ENCODE assay signal across 1 cellular context in the genomic region with DNA sequence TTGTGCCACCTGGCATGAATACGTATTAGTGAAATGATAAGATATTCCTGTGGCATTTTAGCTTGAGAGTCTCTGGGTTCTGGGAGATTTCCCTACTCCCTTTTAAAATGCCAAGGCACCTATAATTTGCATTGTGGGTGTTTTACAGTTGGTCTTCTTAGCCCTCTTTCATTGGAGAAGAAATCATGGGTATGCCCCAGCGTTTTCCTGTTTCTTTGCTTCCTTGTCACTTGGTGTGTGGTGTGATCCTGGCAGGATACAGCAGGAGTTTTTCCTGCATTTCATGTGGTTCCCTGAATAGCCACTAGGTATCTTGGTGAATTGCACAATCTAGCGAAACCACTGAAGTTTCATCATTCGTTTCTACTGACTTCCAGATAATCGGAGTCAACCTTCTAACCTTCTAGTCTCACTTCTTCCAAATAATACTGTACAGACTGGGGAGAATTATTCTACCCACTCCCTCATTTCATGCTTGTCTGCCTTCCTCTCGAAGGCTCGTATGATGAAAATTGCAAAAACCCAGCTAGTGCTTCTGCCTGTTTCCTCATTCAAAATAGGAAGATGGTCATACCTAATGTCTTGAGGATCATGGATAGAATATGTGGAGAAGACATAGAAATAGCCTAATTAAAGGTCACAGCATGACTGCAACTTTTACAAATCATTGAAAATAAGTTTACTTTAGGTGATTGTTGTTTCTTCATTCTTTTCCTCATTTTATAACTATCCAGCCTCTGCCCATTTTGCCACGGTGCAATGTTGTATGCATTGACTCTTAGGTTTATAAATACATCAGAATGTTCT.
TF ChIP-seq lines count a peak whose summit lies in the region.

No MANE protein-coding gene starts in this region.

TF ChIP-seq in K562, 482 proteins besides CTCF, POLR2A, EP300 and RAD21 (continued from another document and continues in another):
- TF ChIP-seq ZNF239 (CRISPR knock-in tag; IDR thresholded peaks at IDR 0.05), result no peak
- TF ChIP-seq ASH1L (IDR thresholded peaks at IDR 0.05; ENCODE audit: borderline replicate concordance, low read depth, partially characterized antibody), result no peak
- no peak for TF ChIP-seq MCM7 (IDR thresholded peaks at IDR 0.05)
- TF ChIP-seq KDM4B (IDR thresholded peaks at IDR 0.05; ENCODE audit: borderline replicate concordance in 2 of 2, low read depth in 1 of 2), result no peak
- TF ChIP-seq, protein P1, sequence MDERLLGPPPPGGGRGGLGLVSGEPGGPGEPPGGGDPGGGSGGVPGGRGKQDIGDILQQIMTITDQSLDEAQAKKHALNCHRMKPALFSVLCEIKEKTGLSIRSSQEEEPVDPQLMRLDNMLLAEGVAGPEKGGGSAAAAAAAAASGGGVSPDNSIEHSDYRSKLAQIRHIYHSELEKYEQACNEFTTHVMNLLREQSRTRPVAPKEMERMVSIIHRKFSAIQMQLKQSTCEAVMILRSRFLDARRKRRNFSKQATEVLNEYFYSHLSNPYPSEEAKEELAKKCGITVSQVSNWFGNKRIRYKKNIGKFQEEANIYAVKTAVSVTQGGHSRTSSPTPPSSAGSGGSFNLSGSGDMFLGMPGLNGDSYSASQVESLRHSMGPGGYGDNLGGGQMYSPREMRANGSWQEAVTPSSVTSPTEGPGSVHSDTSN (CRISPR knock-in tag; IDR thresholded peaks at IDR 0.05; ENCODE audit: low read depth), result no peak
- TF ChIP-seq, protein P1 (tag; conservative IDR thresholded peaks at IDR 0.05; ENCODE audit: low read depth), result no peak
- TF ChIP-seq, protein P2, sequence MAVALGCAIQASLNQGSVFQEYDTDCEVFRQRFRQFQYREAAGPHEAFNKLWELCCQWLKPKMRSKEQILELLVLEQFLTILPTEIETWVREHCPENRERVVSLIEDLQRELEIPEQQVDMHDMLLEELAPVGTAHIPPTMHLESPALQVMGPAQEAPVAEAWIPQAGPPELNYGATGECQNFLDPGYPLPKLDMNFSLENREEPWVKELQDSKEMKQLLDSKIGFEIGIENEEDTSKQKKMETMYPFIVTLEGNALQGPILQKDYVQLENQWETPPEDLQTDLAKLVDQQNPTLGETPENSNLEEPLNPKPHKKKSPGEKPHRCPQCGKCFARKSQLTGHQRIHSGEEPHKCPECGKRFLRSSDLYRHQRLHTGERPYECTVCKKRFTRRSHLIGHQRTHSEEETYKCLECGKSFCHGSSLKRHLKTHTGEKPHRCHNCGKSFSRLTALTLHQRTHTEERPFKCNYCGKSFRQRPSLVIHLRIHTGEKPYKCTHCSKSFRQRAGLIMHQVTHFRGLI (CRISPR knock-in tag; IDR thresholded peaks at IDR 0.05), result no peak
- 0 out of 4 replicates have a peak, but pooled peaks of 1 of the 2 experiments have one; percentile 80 for TF ChIP-seq ARNT (IDR thresholded peaks at IDR 0.05)
- no peak for TF ChIP-seq MYBL2 (IDR thresholded peaks at IDR 0.05; ENCODE audit: low read depth)
- no peak for TF ChIP-seq MYBL2 (CRISPR knock-in tag; IDR thresholded peaks at IDR 0.05; ENCODE audit: borderline replicate concordance)
- no peak for TF ChIP-seq BACH1 (tag; IDR thresholded peaks at IDR 0.05)
- TF ChIP-seq, protein P3, sequence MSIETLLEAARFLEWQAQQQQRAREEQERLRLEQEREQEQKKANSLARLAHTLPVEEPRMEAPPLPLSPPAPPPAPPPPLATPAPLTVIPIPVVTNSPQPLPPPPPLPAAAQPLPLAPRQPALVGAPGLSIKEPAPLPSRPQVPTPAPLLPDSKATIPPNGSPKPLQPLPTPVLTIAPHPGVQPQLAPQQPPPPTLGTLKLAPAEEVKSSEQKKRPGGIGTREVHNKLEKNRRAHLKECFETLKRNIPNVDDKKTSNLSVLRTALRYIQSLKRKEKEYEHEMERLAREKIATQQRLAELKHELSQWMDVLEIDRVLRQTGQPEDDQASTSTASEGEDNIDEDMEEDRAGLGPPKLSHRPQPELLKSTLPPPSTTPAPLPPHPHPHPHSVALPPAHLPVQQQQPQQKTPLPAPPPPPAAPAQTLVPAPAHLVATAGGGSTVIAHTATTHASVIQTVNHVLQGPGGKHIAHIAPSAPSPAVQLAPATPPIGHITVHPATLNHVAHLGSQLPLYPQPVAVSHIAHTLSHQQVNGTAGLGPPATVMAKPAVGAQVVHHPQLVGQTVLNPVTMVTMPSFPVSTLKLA (conservative IDR thresholded peaks at IDR 0.05), result no peak
- no peak for TF ChIP-seq YBX1 (IDR thresholded peaks at IDR 0.05)
- TF ChIP-seq, protein P4, sequence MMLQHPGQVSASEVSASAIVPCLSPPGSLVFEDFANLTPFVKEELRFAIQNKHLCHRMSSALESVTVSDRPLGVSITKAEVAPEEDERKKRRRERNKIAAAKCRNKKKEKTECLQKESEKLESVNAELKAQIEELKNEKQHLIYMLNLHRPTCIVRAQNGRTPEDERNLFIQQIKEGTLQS (IDR thresholded peaks at IDR 0.05), result no peak
- TF ChIP-seq, protein P4 (CRISPR knock-in tag; conservative IDR thresholded peaks at IDR 0.05), result no peak
- TF ChIP-seq, protein P5, sequence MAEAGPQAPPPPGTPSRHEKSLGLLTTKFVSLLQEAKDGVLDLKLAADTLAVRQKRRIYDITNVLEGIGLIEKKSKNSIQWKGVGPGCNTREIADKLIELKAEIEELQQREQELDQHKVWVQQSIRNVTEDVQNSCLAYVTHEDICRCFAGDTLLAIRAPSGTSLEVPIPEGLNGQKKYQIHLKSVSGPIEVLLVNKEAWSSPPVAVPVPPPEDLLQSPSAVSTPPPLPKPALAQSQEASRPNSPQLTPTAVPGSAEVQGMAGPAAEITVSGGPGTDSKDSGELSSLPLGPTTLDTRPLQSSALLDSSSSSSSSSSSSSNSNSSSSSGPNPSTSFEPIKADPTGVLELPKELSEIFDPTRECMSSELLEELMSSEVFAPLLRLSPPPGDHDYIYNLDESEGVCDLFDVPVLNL (CRISPR knock-in tag; IDR thresholded peaks at IDR 0.05; ENCODE audit: low read depth), result no peak
- no peak for TF ChIP-seq HNRNPK (IDR thresholded peaks at IDR 0.05; ENCODE audit: low read depth, low read length, poor library complexity, severe bottlenecking)
- no peak for TF ChIP-seq XRCC4 (IDR thresholded peaks at IDR 0.05; ENCODE audit: extremely low read depth, insufficient read depth, insufficient read length)
- TF ChIP-seq GATAD2B (IDR thresholded peaks at IDR 0.05; ENCODE audit: borderline replicate concordance), result no peak
- TF ChIP-seq PURB (CRISPR knock-in tag; IDR thresholded peaks at IDR 0.05; ENCODE audit: low read depth), result no peak
- TF ChIP-seq STAT5B (CRISPR knock-in tag; IDR thresholded peaks at IDR 0.05), result no peak
- no peak for TF ChIP-seq ESRRB (CRISPR knock-in tag; IDR thresholded peaks at IDR 0.05; ENCODE audit: borderline replicate concordance)
- TF ChIP-seq MAFF (IDR thresholded peaks at IDR 0.05; ENCODE audit: low read length), result no peak
- no peak for TF ChIP-seq ZNF212 (CRISPR knock-in tag; IDR thresholded peaks at IDR 0.05)
- TF ChIP-seq ZNF586 (CRISPR knock-in tag; conservative IDR thresholded peaks at IDR 0.05), result 0 out of 2 replicates have a peak, but pooled peaks have one; percentile 44
- no peak for TF ChIP-seq ILK (tag; IDR thresholded peaks at IDR 0.05; ENCODE audit: borderline replicate concordance, low read depth)
- TF ChIP-seq ZNF143 (CRISPR knock-in tag; IDR thresholded peaks at IDR 0.05), result no peak
- TF ChIP-seq SRSF7 (optimal IDR thresholded peaks at IDR 0.05; ENCODE audit: low read depth, low read length), result no peak
- no peak for TF ChIP-seq KHSRP (IDR thresholded peaks at IDR 0.05)
- TF ChIP-seq CSDE1 (IDR thresholded peaks at IDR 0.05), result no peak
- no peak for TF ChIP-seq ARID1B (IDR thresholded peaks at IDR 0.05)
- no peak for TF ChIP-seq PTTG1 (tag; IDR thresholded peaks at IDR 0.05; ENCODE audit: low read depth)
- TF ChIP-seq ZNF780A (CRISPR knock-in tag; IDR thresholded peaks at IDR 0.05), result no peak
- TF ChIP-seq ZBTB8A (IDR thresholded peaks at IDR 0.05; ENCODE audit: partially characterized antibody), result no peak
- TF ChIP-seq, protein P6, sequence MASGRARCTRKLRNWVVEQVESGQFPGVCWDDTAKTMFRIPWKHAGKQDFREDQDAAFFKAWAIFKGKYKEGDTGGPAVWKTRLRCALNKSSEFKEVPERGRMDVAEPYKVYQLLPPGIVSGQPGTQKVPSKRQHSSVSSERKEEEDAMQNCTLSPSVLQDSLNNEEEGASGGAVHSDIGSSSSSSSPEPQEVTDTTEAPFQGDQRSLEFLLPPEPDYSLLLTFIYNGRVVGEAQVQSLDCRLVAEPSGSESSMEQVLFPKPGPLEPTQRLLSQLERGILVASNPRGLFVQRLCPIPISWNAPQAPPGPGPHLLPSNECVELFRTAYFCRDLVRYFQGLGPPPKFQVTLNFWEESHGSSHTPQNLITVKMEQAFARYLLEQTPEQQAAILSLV (tag; IDR thresholded peaks at IDR 0.05), result peak; percentile 95
- peak; percentile 4 for TF ChIP-seq RBM39 (optimal IDR thresholded peaks at IDR 0.05; ENCODE audit: low read depth, low read length)
- no peak for TF ChIP-seq FIP1L1 (IDR thresholded peaks at IDR 0.05; ENCODE audit: low read depth, low read length, poor library complexity, severe bottlenecking)
- no peak; the same call in 1 of the 2 replicates for TF ChIP-seq L3MBTL2 (IDR thresholded peaks at IDR 0.05)
- TF ChIP-seq, protein P7, sequence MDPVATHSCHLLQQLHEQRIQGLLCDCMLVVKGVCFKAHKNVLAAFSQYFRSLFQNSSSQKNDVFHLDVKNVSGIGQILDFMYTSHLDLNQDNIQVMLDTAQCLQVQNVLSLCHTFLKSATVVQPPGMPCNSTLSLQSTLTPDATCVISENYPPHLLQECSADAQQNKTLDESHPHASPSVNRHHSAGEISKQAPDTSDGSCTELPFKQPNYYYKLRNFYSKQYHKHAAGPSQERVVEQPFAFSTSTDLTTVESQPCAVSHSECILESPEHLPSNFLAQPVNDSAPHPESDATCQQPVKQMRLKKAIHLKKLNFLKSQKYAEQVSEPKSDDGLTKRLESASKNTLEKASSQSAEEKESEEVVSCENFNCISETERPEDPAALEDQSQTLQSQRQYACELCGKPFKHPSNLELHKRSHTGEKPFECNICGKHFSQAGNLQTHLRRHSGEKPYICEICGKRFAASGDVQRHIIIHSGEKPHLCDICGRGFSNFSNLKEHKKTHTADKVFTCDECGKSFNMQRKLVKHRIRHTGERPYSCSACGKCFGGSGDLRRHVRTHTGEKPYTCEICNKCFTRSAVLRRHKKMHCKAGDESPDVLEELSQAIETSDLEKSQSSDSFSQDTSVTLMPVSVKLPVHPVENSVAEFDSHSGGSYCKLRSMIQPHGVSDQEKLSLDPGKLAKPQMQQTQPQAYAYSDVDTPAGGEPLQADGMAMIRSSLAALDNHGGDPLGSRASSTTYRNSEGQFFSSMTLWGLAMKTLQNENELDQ (CRISPR knock-in tag; IDR thresholded peaks at IDR 0.05; ENCODE audit: borderline replicate concordance), result no peak
- TF ChIP-seq GABPB1 (CRISPR knock-in tag; IDR thresholded peaks at IDR 0.05), result no peak
- no peak for TF ChIP-seq KLF6 (CRISPR knock-in tag; IDR thresholded peaks at IDR 0.05; ENCODE audit: borderline replicate concordance)
- TF ChIP-seq NR2F6 (CRISPR knock-in tag; IDR thresholded peaks at IDR 0.05), result no peak
- no peak for TF ChIP-seq SETDB1 (IDR thresholded peaks at IDR 0.05; ENCODE audit: low read length)
- no peak for TF ChIP-seq ZNF445 (CRISPR knock-in tag; IDR thresholded peaks at IDR 0.05; ENCODE audit: low read depth)
- TF ChIP-seq, protein P8, sequence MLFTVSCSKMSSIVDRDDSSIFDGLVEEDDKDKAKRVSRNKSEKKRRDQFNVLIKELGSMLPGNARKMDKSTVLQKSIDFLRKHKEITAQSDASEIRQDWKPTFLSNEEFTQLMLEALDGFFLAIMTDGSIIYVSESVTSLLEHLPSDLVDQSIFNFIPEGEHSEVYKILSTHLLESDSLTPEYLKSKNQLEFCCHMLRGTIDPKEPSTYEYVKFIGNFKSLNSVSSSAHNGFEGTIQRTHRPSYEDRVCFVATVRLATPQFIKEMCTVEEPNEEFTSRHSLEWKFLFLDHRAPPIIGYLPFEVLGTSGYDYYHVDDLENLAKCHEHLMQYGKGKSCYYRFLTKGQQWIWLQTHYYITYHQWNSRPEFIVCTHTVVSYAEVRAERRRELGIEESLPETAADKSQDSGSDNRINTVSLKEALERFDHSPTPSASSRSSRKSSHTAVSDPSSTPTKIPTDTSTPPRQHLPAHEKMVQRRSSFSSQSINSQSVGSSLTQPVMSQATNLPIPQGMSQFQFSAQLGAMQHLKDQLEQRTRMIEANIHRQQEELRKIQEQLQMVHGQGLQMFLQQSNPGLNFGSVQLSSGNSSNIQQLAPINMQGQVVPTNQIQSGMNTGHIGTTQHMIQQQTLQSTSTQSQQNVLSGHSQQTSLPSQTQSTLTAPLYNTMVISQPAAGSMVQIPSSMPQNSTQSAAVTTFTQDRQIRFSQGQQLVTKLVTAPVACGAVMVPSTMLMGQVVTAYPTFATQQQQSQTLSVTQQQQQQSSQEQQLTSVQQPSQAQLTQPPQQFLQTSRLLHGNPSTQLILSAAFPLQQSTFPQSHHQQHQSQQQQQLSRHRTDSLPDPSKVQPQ (CRISPR knock-in tag; IDR thresholded peaks at IDR 0.05; ENCODE audit: borderline replicate concordance), result no peak
- TF ChIP-seq HDAC8 (tag; IDR thresholded peaks at IDR 0.05), result no peak
- TF ChIP-seq JUND (IDR thresholded peaks at IDR 0.05; ENCODE audit: borderline replicate concordance, low read depth, low read length), result peak; percentile 68; the same call in 1 of the 2 replicates
- peak; percentile 46; the same call in 1 of the 3 replicates for TF ChIP-seq JUND (tag; IDR thresholded peaks at IDR 0.05; ENCODE audit: borderline replicate concordance, low read depth, low read length)
- TF ChIP-seq CBX2 (IDR thresholded peaks at IDR 0.05; ENCODE audit: insufficient read depth, low read length, poor library complexity, severe bottlenecking), result no peak
- TF ChIP-seq POLR2H (tag; IDR thresholded peaks at IDR 0.05; ENCODE audit: low read depth), result no peak
- no peak for TF ChIP-seq SMAD3 (CRISPR knock-in tag; conservative IDR thresholded peaks at IDR 0.05)
- no peak for TF ChIP-seq JUNB (CRISPR knock-in tag; conservative IDR thresholded peaks at IDR 0.05)
- TF ChIP-seq RUNX1 (IDR thresholded peaks at IDR 0.05; ENCODE audit: low read depth), result no peak
- no peak for TF ChIP-seq SP2 (IDR thresholded peaks at IDR 0.05; ENCODE audit: extremely low read depth, low read depth, low read length, poor library complexity, severe bottlenecking)
- TF ChIP-seq ZSCAN32 (CRISPR knock-in tag; IDR thresholded peaks at IDR 0.05), result no peak
- TF ChIP-seq GTF2F1 (IDR thresholded peaks at IDR 0.05; ENCODE audit: low read depth, low read length), result no peak
- no peak for TF ChIP-seq NCOA1 (IDR thresholded peaks at IDR 0.05; ENCODE audit: low read depth)
- TF ChIP-seq SREBF1 (IDR thresholded peaks at IDR 0.05; ENCODE audit: borderline replicate concordance, low read depth, low read length), result 0 out of 2 replicates have a peak, but pooled peaks have one; percentile 18
- no peak for TF ChIP-seq CHD4 (IDR thresholded peaks at IDR 0.05; ENCODE audit: insufficient read depth, insufficient replicate concordance, low read depth, low read length, poor library complexity, severe bottlenecking)
- TF ChIP-seq NR3C1 (CRISPR knock-in tag; IDR thresholded peaks at IDR 0.05), result no peak
